Comparison of ENCODE assay signal across 14 cellular contexts in genomic region chr2:55162284-55163006, GRCh38.
DNase-seq lines count a peak whose midpoint lies in the region; ATAC-seq and TF ChIP-seq lines count a peak whose summit lies in the region.
"Had no signal": no experiment of that assay in that cellular context is flagged by ENCODE, and none has a peak within 500 bp of the region (broad histone marks: within the 10 kb centered on the region; RNA-seq: fewer than 3 reads in every experiment).

No MANE protein-coding gene starts in this region.

- H3K9me3 ChIP-seq in Caco-2: no peaks in the 10 kb centered on the region
- no peaks in the 10 kb centered on the region for H3K9me3 ChIP-seq in lower lobe of right lung
- H3K9me3 ChIP-seq in subcutaneous abdominal adipose tissue (ENCODE audit: control insufficient read depth in 5 of 5, low read length in 5 of 5): no peaks in the 10 kb centered on the region
- H3K9me3 ChIP-seq: psoas muscle, testis had no signal

- no peak for ATAC-seq in lower lobe of right lung
- ATAC-seq in HG02981 (IDR thresholded peaks at IDR 0.05; ENCODE audit: unreplicated experiment): no peak
- ATAC-seq: psoas muscle had no signal

- DNase-seq in Caco-2 (no peak), lower lobe of right lung (no peak), GM20000 (ENCODE audit: low spot score) (no peak), NCI-H345 treated with DMSO at 0.1 percent for 48 hours (lab: John Stamatoyannopoulos, UW; ENCODE audit: unreplicated experiment) (no peak), cardiac septum (ENCODE audit: low spot score) (no peak)
- DNase-seq: activated CD4-positive, alpha-beta T cell treated with anti-CD3 and anti-CD28 coated beads for 4 hours; activated naive CD4-positive, alpha-beta T cell treated with anti-CD3 and anti-CD28 coated beads, Interleukin-2, amount 10 ng/mL, durations not matched to agents 7 days and 5 days; psoas muscle had no signal

- no peak overlapping the region for H3K4me3 Mint-ChIP-seq in Caco-2 (ENCODE audit: unreplicated experiment)
- H3K4me3 Mint-ChIP-seq in brain: peak overlapping the region in 1 of 5 experiments; percentile 7
- H3K4me3 Mint-ChIP-seq: activated naive CD4-positive, alpha-beta T cell treated with anti-CD3 and anti-CD28 coated beads, Interleukin-2, amount 10 ng/mL, durations not matched to agents 7 days and 5 days; T-helper 1 cell treated with Interleukin-12 subunit alpha and Interleukin-12 subunit beta and Interleukin-4 antibody, amounts not matched to agents 30 μg/mL and 1 μg/mL, for 36 hours had no signal

- peak overlapping the region in 2 of 5 donors; percentile 16 to 56 for H3K9ac ChIP-seq in subcutaneous abdominal adipose tissue (ENCODE audit: low read length in 5 of 5)

- POLR2A ChIA-PET in Caco-2 (lab: Charles Lee): interaction anchor here (1.3 kb wide), 1 partner anchor 112 kb away, joined by 4 read pairs; the partner anchor contains the start of gene RTN4

- H3K27me3 ChIP-seq in Caco-2 (replicated peaks; ENCODE audit: control insufficient read depth, insufficient read depth, low read length) (no peaks in the 10 kb centered on the region), lower lobe of right lung (ENCODE audit: low read depth) (no peaks in the 10 kb centered on the region), subcutaneous abdominal adipose tissue (ENCODE audit: control insufficient read depth in 5 of 5, insufficient read depth in 4 of 5, low read length in 5 of 5) (no peaks in the 10 kb centered on the region)
- H3K27me3 ChIP-seq: cardiac muscle cell, testis had no signal

- no peaks in the 10 kb centered on the region for H3K36me3 Mint-ChIP-seq in Caco-2 (ENCODE audit: insufficient read depth, unreplicated experiment)
- no peaks in the 10 kb centered on the region for H3K36me3 Mint-ChIP-seq in brain
- H3K36me3 Mint-ChIP-seq: activated naive CD4-positive, alpha-beta T cell treated with anti-CD3 and anti-CD28 coated beads, Interleukin-2, amount 10 ng/mL, durations not matched to agents 7 days and 5 days had no signal

- CTCF ChIA-PET in Caco-2 (lab: Charles Lee): interaction anchor here (1.8 to 2.3 kb wide), 2 partner anchors 147 to 263 kb away, joined by 4 to 5 read pairs; no protein-coding TSS in a partner anchor

- H3K27ac Mint-ChIP-seq in Caco-2 (ENCODE audit: unreplicated experiment) (peak overlapping the region; percentile 72), brain (peak overlapping the region; percentile 61 to 92 (median 74))
- H3K27ac Mint-ChIP-seq: activated naive CD4-positive, alpha-beta T cell treated with anti-CD3 and anti-CD28 coated beads, Interleukin-2, amount 10 ng/mL, durations not matched to agents 7 days and 5 days; T-helper 1 cell treated with Interleukin-12 subunit alpha and Interleukin-12 subunit beta and Interleukin-4 antibody, amounts not matched to agents 30 μg/mL and 1 μg/mL, for 36 hours had no signal

- H3K4me1 Mint-ChIP-seq in Caco-2 (ENCODE audit: low read depth, unreplicated experiment) (peaks cover 40% of the 10 kb centered on the region), brain (peaks cover 100% of the 10 kb centered on the region)

- H3K4me3 ChIP-seq in Caco-2 (ENCODE audit: low read depth, low read length) (no peak overlapping the region), lower lobe of right lung (no peak overlapping the region), subcutaneous abdominal adipose tissue (ENCODE audit: low read depth in 1 of 5, low read length in 5 of 5) (peak overlapping the region in 1 of 5 donors; percentile 24)
- H3K4me3 ChIP-seq: cardiac muscle cell, psoas muscle, testis had no signal

- TF ChIP-seq CTCF in Caco-2 (IDR thresholded peaks at IDR 0.05; ENCODE audit: insufficient read depth in 1 of 2, low read depth in 1 of 2, low read length in 1 of 2, severe bottlenecking in 1 of 2, unreplicated experiment in 1 of 2) (no peak), brain (conservative IDR thresholded peaks at IDR 0.05) (no peak), lower lobe of right lung (IDR thresholded peaks at IDR 0.05) (no peak), GM20000 (IDR thresholded peaks at IDR 0.05; ENCODE audit: extremely low read depth, missing control alignments) (no peak)

- peak overlapping the region; percentile 59 for H3K27ac ChIP-seq in lower lobe of right lung
- peak overlapping the region; percentile 70 for H3K27ac ChIP-seq in subcutaneous abdominal adipose tissue (ENCODE audit: low read depth, low read length)
- H3K27ac ChIP-seq: cardiac muscle cell, psoas muscle had no signal

- intact Hi-C loops in Caco-2 (cut with micrococcal nuclease; ENCODE audit: unreplicated experiment) (no loop called here), lower lobe of right lung (cut with DNase I) (no loop called here), cardiac septum (cut with DNase I) (no loop called here)

- BruUV-seq in Caco-2 (replicated peaks; lab: Mats Ljungman, UMichigan): no TSS peak

- H3K9me3 Mint-ChIP-seq in Caco-2 (ENCODE audit: unreplicated experiment) (no peaks in the 10 kb centered on the region), brain (no peaks in the 10 kb centered on the region)
- H3K9me3 Mint-ChIP-seq: activated naive CD4-positive, alpha-beta T cell treated with anti-CD3 and anti-CD28 coated beads, Interleukin-2, amount 10 ng/mL, durations not matched to agents 7 days and 5 days; T-helper 1 cell treated with Interleukin-12 subunit alpha and Interleukin-12 subunit beta and Interleukin-4 antibody, amounts not matched to agents 30 μg/mL and 1 μg/mL, for 36 hours had no signal

- no peaks in the 10 kb centered on the region for H3K27me3 Mint-ChIP-seq in Caco-2 (ENCODE audit: insufficient read depth, unreplicated experiment)
- no peaks in the 10 kb centered on the region for H3K27me3 Mint-ChIP-seq in brain

- H3K4me1 ChIP-seq in Caco-2 (peaks cover 39% of the 10 kb centered on the region), lower lobe of right lung (peaks cover 98% of the 10 kb centered on the region), subcutaneous abdominal adipose tissue (ENCODE audit: control insufficient read depth in 5 of 5, insufficient read depth in 5 of 5, low read length in 5 of 5) (peaks cover 11 to 69% (median 65%) of the 10 kb centered on the region in 5 donors)

- H3K36me3 ChIP-seq in Caco-2 (ENCODE audit: control insufficient read depth, insufficient read depth, low read length) (no peaks in the 10 kb centered on the region), lower lobe of right lung (no peaks in the 10 kb centered on the region), subcutaneous abdominal adipose tissue (ENCODE audit: control insufficient read depth in 5 of 5, insufficient read depth in 5 of 5, low read length in 5 of 5) (no peaks in the 10 kb centered on the region)
- H3K36me3 ChIP-seq: cardiac muscle cell had no signal
